Comparison of ENCODE assay signal across 1 cellular context in genomic region chr1:32249831-32250525, GRCh38.
TF ChIP-seq lines count a peak whose summit lies in the region.

No MANE protein-coding gene starts in this region.

TF ChIP-seq in H1, 55 proteins besides CTCF, POLR2A, EP300 and RAD21:
- TF ChIP-seq EZH2 (IDR thresholded peaks at IDR 0.05; ENCODE audit: low read depth, low read length, severe bottlenecking) (no peak), JUN (IDR thresholded peaks at IDR 0.05; ENCODE audit: low read depth, low read length) (no peak), MAFK (IDR thresholded peaks at IDR 0.05; ENCODE audit: low read depth, low read length) (no peak), BCL11A (IDR thresholded peaks at IDR 0.05; ENCODE audit: low read depth in 2 of 2, low read length in 2 of 2) (no peak), EGR1 (IDR thresholded peaks at IDR 0.05; ENCODE audit: borderline replicate concordance, low read depth, low read length) (no peak), CEBPB (IDR thresholded peaks at IDR 0.05; ENCODE audit: low read depth, low read length) (no peak), USF2 (IDR thresholded peaks at IDR 0.05; ENCODE audit: low read length) (no peak)
